ENCODE assay signal across 9 cellular contexts in genomic region chr12:113135178-113136127, GRCh38. TPM values are rescaled to one million over a fixed set of nuclear protein-coding genes. Genes with fewer than 3 reads are reported as not detected.
DNase-seq lines count a peak whose midpoint lies in the region; ATAC-seq and TF ChIP-seq lines count a peak whose summit lies in the region.
"Had no signal": no experiment of that assay in that cellular context is flagged by ENCODE, and none has a peak within 500 bp of the region (broad histone marks: within the 10 kb centered on the region; RNA-seq: fewer than 3 reads in every experiment).

Gene RASAL1 (minus strand): TSS chr12:113135761. CDS start chr12:113135462, 299 bp downstream.

- peak; percentile 36 to 51 for ATAC-seq in natural killer cell treated with Interleukin-12 subunit alpha and Interleukin-12 subunit beta and Interleukin-15 and Interleukin-18, amount 100 ng/mL, for 72 hours
- no peak for ATAC-seq in HG03457 (IDR thresholded peaks at IDR 0.05; ENCODE audit: unreplicated experiment)

- peak within 1 kb of the TSS; percentile 85 for H3K27ac ChIP-seq in cingulate gyrus (ENCODE audit: low read depth, low read length)
- H3K27ac ChIP-seq in temporal lobe (ENCODE audit: low read depth, low read length), result peak within 1 kb of the TSS; percentile 87

- H3K4me3 ChIP-seq in GM12865 (ENCODE audit: low read depth, low read length), result no peak within 1 kb of the TSS

- no peaks in the 10 kb centered on the region for H3K36me3 Mint-ChIP-seq in natural killer cell treated with Interleukin-12 subunit alpha and Interleukin-12 subunit beta and Interleukin-15 and Interleukin-18, amount 100 ng/mL, for 72 hours

- no peak within 1 kb of the TSS for H3K4me3 Mint-ChIP-seq in natural killer cell treated with Interleukin-12 subunit alpha and Interleukin-12 subunit beta and Interleukin-15 and Interleukin-18, amount 100 ng/mL, for 72 hours

- no peaks in the 10 kb centered on the region for H3K9me3 Mint-ChIP-seq in natural killer cell treated with Interleukin-12 subunit alpha and Interleukin-12 subunit beta and Interleukin-15 and Interleukin-18, amount 100 ng/mL, for 72 hours

- TF ChIP-seq CTCF in GM12865 (IDR thresholded peaks at IDR 0.05; ENCODE audit: insufficient read depth, low read depth, low read length, missing control alignments), result peak; percentile 48

- H3K27ac Mint-ChIP-seq in natural killer cell treated with Interleukin-12 subunit alpha and Interleukin-12 subunit beta and Interleukin-15 and Interleukin-18, amount 100 ng/mL, for 72 hours, result no peak within 1 kb of the TSS

- H3K4me1 Mint-ChIP-seq in natural killer cell treated with Interleukin-12 subunit alpha and Interleukin-12 subunit beta and Interleukin-15 and Interleukin-18, amount 100 ng/mL, for 72 hours (ENCODE audit: low read depth in 2 of 2), result peaks cover 0 to 2% of the 10 kb centered on the region in 2 donors

- DNase-seq in GM12865 (ENCODE audit: low read depth) (peak; percentile 43), NCI-H1694 (lab: John Stamatoyannopoulos, UW) (peak; percentile 27), mucosa of gallbladder (ENCODE audit: low spot score) (no peak)
- DNase-seq in activated CD4-positive, alpha-beta T cell treated with anti-CD3 and anti-CD28 coated beads for 4 hours, result peak; percentile 72 to 78
- DNase-seq in natural killer cell treated with Interleukin-12 subunit alpha and Interleukin-12 subunit beta and Interleukin-15 and Interleukin-18, amount 100 ng/mL, for 72 hours (ENCODE audit: low spot score), result no peak

- peaks cover 0 to 8% of the 10 kb centered on the region in 2 donors for H3K27me3 Mint-ChIP-seq in natural killer cell treated with Interleukin-12 subunit alpha and Interleukin-12 subunit beta and Interleukin-15 and Interleukin-18, amount 100 ng/mL, for 72 hours

RNA-seq across cellular contexts. Expression of gene RASAL1, which starts in this region (rescaled TPM):
- total RNA-seq in natural killer cell treated with Interleukin-12 subunit alpha and Interleukin-12 subunit beta and Interleukin-15 and Interleukin-18, amount 100 ng/mL, for 72 hours, result not detected
- total RNA-seq in temporal lobe, result 4.2 TPM
- total RNA-seq in mucosa of gallbladder, result 0.92 TPM
- total RNA-seq: T-helper 1 cell treated with Interleukin-12 subunit alpha and Interleukin-12 subunit beta and Interleukin-4 antibody, amounts not matched to agents 30 ng/mL and 1 ng/mL, for 36 hours had no signal

Comparison
In these comparisons a context has a peak if more than half of its experiments do, and no peak if none do; other contexts are left out.
1. Peak in ATAC-seq in natural killer cell treated with Interleukin-12 subunit alpha and Interleukin-12 subunit beta and Interleukin-15 and Interleukin-18, amount 100 ng/mL, for 72 hours; RNA of the gene not detected or under 1 TPM.
2. DNase-seq: peak in GM12865 (single experiment), NCI-H1694 (single experiment) and activated CD4-positive, alpha-beta T cell treated with anti-CD3 and anti-CD28 coated beads for 4 hours (2 of 2); none in natural killer cell treated with Interleukin-12 subunit alpha and Interleukin-12 subunit beta and Interleukin-15 and Interleukin-18, amount 100 ng/mL, for 72 hours (single experiment) and mucosa of gallbladder (single experiment).